Comparison of ENCODE assay signal across 10 cellular contexts in genomic region chr11:115941481-115941993, GRCh38.
A peak's percentile ranks its signal among the peaks of the same experiment; 100 is the strongest.
DNase-seq lines count a peak whose midpoint lies in the region; ATAC-seq, FAIRE-seq and TF ChIP-seq lines count a peak whose summit lies in the region.
"Had no signal": no experiment of that assay in that cellular context is flagged by ENCODE, and none has a peak within 500 bp of the region (broad histone marks: within the 10 kb centered on the region; RNA-seq: fewer than 3 reads in every experiment).

No MANE protein-coding gene starts in this region.

- no peak overlapping the region for H2BK5ac ChIP-seq in IMR-90 (ENCODE audit: low read depth, low read length, poor library complexity, severe bottlenecking)

- peak; percentile 10 for DNase-seq in AG04449 (ENCODE audit: low read depth, low spot score)
- peak; percentile 97 for DNase-seq in IMR-90
- DNase-seq in brain pericyte (ENCODE audit: low read depth, low spot score) = peak; percentile 8
- DNase-seq in lower lobe of right lung = peak; percentile 81
- DNase-seq in NCI-H1436 treated with DMSO at 0.1 percent for 48 hours (lab: John Stamatoyannopoulos, UW) = no peak
- DNase-seq in small intestine = no peak
- no peak for DNase-seq in glutamatergic neuron
- DNase-seq: SIG-M5 had no signal

- H3K27me3 ChIP-seq in IMR-90 (ENCODE audit: control insufficient read depth, insufficient read depth, low read length) = peaks cover 2% of the 10 kb centered on the region; the same call in 1 of the 2 replicates
- H3K27me3 ChIP-seq in lower lobe of right lung (ENCODE audit: low read depth) = no peaks in the 10 kb centered on the region
- H3K27me3 ChIP-seq in small intestine (ENCODE audit: control insufficient read depth in 2 of 2, insufficient read depth in 2 of 2, low read length in 2 of 2) = peaks cover 0 to 2% of the 10 kb centered on the region in 2 donors
- H3K27me3 ChIP-seq: BLaER1 had no signal

- in situ Hi-C loops in IMR-90 (cut with MboI; ENCODE audit: low sequenced_read_pairs) = no loop called here

- H3K36me3 Mint-ChIP-seq in glutamatergic neuron (ENCODE audit: unreplicated experiment) = no peaks in the 10 kb centered on the region

- FAIRE-seq in small intestine (lab: Jason Lieb, UNC) = no peak

- H3K4me3 ChIP-seq in AG04449 (ENCODE audit: low read depth, low read length) (no peak overlapping the region), IMR-90 (ENCODE audit: insufficient read depth, low read depth, low read length) (no peak overlapping the region), lower lobe of right lung (no peak overlapping the region), small intestine (ENCODE audit: low read depth in 1 of 2, low read length in 2 of 2) (no peak overlapping the region)
- H3K4me3 ChIP-seq: BLaER1 had no signal

- H3K36me3 ChIP-seq in IMR-90 (ENCODE audit: control insufficient read depth, insufficient read depth, low read length) (no peaks in the 10 kb centered on the region), lower lobe of right lung (no peaks in the 10 kb centered on the region), small intestine (ENCODE audit: control insufficient read depth in 2 of 2, insufficient read depth in 2 of 2, low read length in 2 of 2) (no peaks in the 10 kb centered on the region)
- H3K36me3 ChIP-seq: BLaER1 had no signal

- peak overlapping the region; percentile 84 for H2BK120ac ChIP-seq in IMR-90 (ENCODE audit: low read depth, low read length)

- H3K4me2 ChIP-seq in IMR-90 (ENCODE audit: low read depth, low read length) = no peak overlapping the region; the same call in 1 of the 2 replicates
- H3K4me2 ChIP-seq: BLaER1 had no signal

- no peak overlapping the region for H3K27ac Mint-ChIP-seq in glutamatergic neuron (ENCODE audit: unreplicated experiment)

- H4K91ac ChIP-seq in IMR-90 (ENCODE audit: insufficient read depth, low read depth, low read length) = no peak overlapping the region

- CTCF ChIA-PET in AG04449 (lab: Yijun Ruan, JAX) (no interaction called here), IMR-90 (lab: Yijun Ruan, JAX) (interaction anchor here (1.1 kb wide), 1 partner anchor 10 kb away, joined by 3 read pairs; no protein-coding TSS in a partner anchor)

- H2AK9ac ChIP-seq in IMR-90 (replicated peaks; ENCODE audit: low read depth, low read length, poor library complexity) = no peak overlapping the region

- H2AFZ ChIP-seq in IMR-90 (replicated peaks; ENCODE audit: low read length, poor library complexity) = no peak overlapping the region

- no peak overlapping the region for H4K8ac ChIP-seq in IMR-90 (ENCODE audit: low read depth in 2 of 2, low read length in 2 of 2)

- TF ChIP-seq POLR2A in IMR-90 (IDR thresholded peaks at IDR 0.05; ENCODE audit: low read depth, low read length) = no peak

- intact Hi-C loops in IMR-90 (cut with micrococcal nuclease) = no loop called here
- intact Hi-C loops in lower lobe of right lung (cut with DNase I) = no loop called here

- H3K4me3 Mint-ChIP-seq in glutamatergic neuron (ENCODE audit: unreplicated experiment) = no peak overlapping the region

- H4K5ac ChIP-seq in IMR-90 (ENCODE audit: low read depth, low read length) = no peak overlapping the region

- peaks cover 15% of the 10 kb centered on the region for H3K9me3 Mint-ChIP-seq in glutamatergic neuron (ENCODE audit: unreplicated experiment)

- peaks cover 8% of the 10 kb centered on the region for H3K27me3 Mint-ChIP-seq in glutamatergic neuron (ENCODE audit: unreplicated experiment)

- no peak overlapping the region for H3K56ac ChIP-seq in IMR-90 (ENCODE audit: extremely low read depth, insufficient read depth, low read length)

- H2BK15ac ChIP-seq in IMR-90 (ENCODE audit: low read depth, low read length) = no peak overlapping the region

- no TSS peak for BruUV-seq in IMR-90 (replicated peaks; lab: Mats Ljungman, UMichigan)

- no peak overlapping the region for H3K18ac ChIP-seq in IMR-90 (ENCODE audit: low read depth, low read length)

- no peaks in the 10 kb centered on the region; the same call in 1 of the 2 replicates for H3K9me1 ChIP-seq in IMR-90 (ENCODE audit: insufficient read depth, low read length)

- H4K20me1 ChIP-seq in IMR-90 (ENCODE audit: insufficient read depth, low read length) = no peaks in the 10 kb centered on the region
- H4K20me1 ChIP-seq: BLaER1 had no signal

- H3K27ac ChIP-seq in IMR-90 (ENCODE audit: insufficient read depth, low read length) (peak overlapping the region; percentile 12; the same call in 1 of the 2 replicates), lower lobe of right lung (no peak overlapping the region), small intestine (ENCODE audit: low read depth in 1 of 2, low read length in 1 of 2) (no peak overlapping the region)
- H3K27ac ChIP-seq: BLaER1 had no signal

- TF ChIP-seq CTCF in AG04449 (IDR thresholded peaks at IDR 0.05; ENCODE audit: insufficient read depth, low read length, missing control alignments) (no peak), IMR-90 (conservative IDR thresholded peaks at IDR 0.05; ENCODE audit: low read depth, low read length) (no peak), lower lobe of right lung (IDR thresholded peaks at IDR 0.05) (no peak), glutamatergic neuron (IDR thresholded peaks at IDR 0.05; ENCODE audit: partially characterized antibody, unreplicated experiment) (no peak)

- no peak overlapping the region for H3K23ac ChIP-seq in IMR-90 (ENCODE audit: low read depth, low read length)

- TF ChIP-seq RAD21 in IMR-90 (IDR thresholded peaks at IDR 0.05; ENCODE audit: low read length) = no peak

- H2BK20ac ChIP-seq in IMR-90 (ENCODE audit: low read depth, low read length) = 0 out of 2 replicates have a peak overlapping the region, but pooled peaks have one; percentile 84

- WGBS in IMR-90 (ENCODE audit: extremely low coverage in 2 of 2, insufficient read length in 1 of 2), 2 experiments = no CpG with 5 or more reads among the region's 15 CpGs
- 81 to 89% (median 84%) methylated on average over 15 of the region's 15 CpGs for WGBS in small intestine, 3 donors

- H3K79me1 ChIP-seq in IMR-90 (ENCODE audit: low read depth in 1 of 2, low read length in 2 of 2) = no peaks in the 10 kb centered on the region

- peaks cover 11% of the 10 kb centered on the region; the same call in 1 of the 2 replicates for H3K4me1 ChIP-seq in IMR-90 (ENCODE audit: control insufficient read depth, insufficient read depth, low read length)
- H3K4me1 ChIP-seq in lower lobe of right lung = no peaks in the 10 kb centered on the region
- H3K4me1 ChIP-seq in small intestine (ENCODE audit: control insufficient read depth in 2 of 2, insufficient read depth in 1 of 2, low read depth in 1 of 2, low read length in 1 of 2) = no peaks in the 10 kb centered on the region
- H3K4me1 ChIP-seq: BLaER1 had no signal

- H3K4me1 Mint-ChIP-seq in glutamatergic neuron (ENCODE audit: low read depth, unreplicated experiment) = peaks cover 29% of the 10 kb centered on the region

- H3K9ac ChIP-seq in IMR-90 (ENCODE audit: low read depth, low read length) = no peak overlapping the region
- H3K9ac ChIP-seq: BLaER1 had no signal

- POLR2A ChIA-PET in AG04449 (lab: Yijun Ruan, JAX) = no interaction called here
- POLR2A ChIA-PET in IMR-90 (lab: Charles Lee; ENCODE audit: unreplicated experiment) = no interaction called here

- H3K9me3 ChIP-seq in IMR-90 (ENCODE audit: control insufficient read depth, insufficient read depth, low read length) (no peaks in the 10 kb centered on the region), lower lobe of right lung (no peaks in the 10 kb centered on the region), small intestine (ENCODE audit: control insufficient read depth, low read depth) (no peaks in the 10 kb centered on the region)
- H3K9me3 ChIP-seq: BLaER1 had no signal

- H2AK5ac ChIP-seq in IMR-90 (ENCODE audit: low read depth, low read length) = no peak overlapping the region

- dilution Hi-C loops in IMR-90 (cut with HindIII; ENCODE audit: low sequenced_read_pairs, unreplicated experiment) = no loop called here

- no peak overlapping the region for H3K4ac ChIP-seq in IMR-90 (ENCODE audit: low read depth, low read length)

- no peak overlapping the region for H3K14ac ChIP-seq in IMR-90 (replicated peaks; ENCODE audit: low read depth, low read length)

- peak; percentile 90 for ATAC-seq in IMR-90 (ENCODE audit: low read depth)
- peak; percentile 54 to 86 for ATAC-seq in lower lobe of right lung
- no peak for ATAC-seq in GM19463 (IDR thresholded peaks at IDR 0.05; ENCODE audit: unreplicated experiment)

TF ChIP-seq in IMR-90, 13 proteins besides CTCF, POLR2A, EP300 and RAD21 (continues in another document):
- TF ChIP-seq RCOR1 (IDR thresholded peaks at IDR 0.05; ENCODE audit: insufficient replicate concordance, low read length) (no peak), SMC3 (IDR thresholded peaks at IDR 0.05; ENCODE audit: low read depth, low read length) (no peak), MAZ (IDR thresholded peaks at IDR 0.05; ENCODE audit: borderline replicate concordance, low read depth, low read length) (peak; percentile 41; the same call in 1 of the 2 replicates), USF2 (IDR thresholded peaks at IDR 0.05; ENCODE audit: low read depth, low read length) (peak; percentile 84), CEBPB (IDR thresholded peaks at IDR 0.05; ENCODE audit: low read depth, low read length) (peak; percentile 74), BHLHE40 (IDR thresholded peaks at IDR 0.05; ENCODE audit: low read depth, low read length) (peak; percentile 71), NFE2L2 (IDR thresholded peaks at IDR 0.05; ENCODE audit: low read depth, low read length) (peak; percentile 47; the same call in 1 of the 2 replicates), CHD1 (IDR thresholded peaks at IDR 0.05; ENCODE audit: low read depth, low read length) (no peak), RFX5 (IDR thresholded peaks at IDR 0.05; ENCODE audit: low read depth, low read length) (no peak), ELK1 (IDR thresholded peaks at IDR 0.05; ENCODE audit: borderline replicate concordance, low read depth, low read length) (no peak), MAFK (IDR thresholded peaks at IDR 0.05; ENCODE audit: low read depth, low read length) (no peak)

Comparison
In these comparisons a context has a peak if more than half of its experiments do, and no peak if none do; other contexts are left out.
1. DNase-seq: peak in AG04449 (single experiment), IMR-90 (single experiment), brain pericyte (single experiment) and lower lobe of right lung (single experiment); none in NCI-H1436 treated with DMSO at 0.1 percent for 48 hours (single experiment), small intestine (single experiment) and glutamatergic neuron (single experiment).